15 cellular contexts compared by ENCODE assay signal in genomic region chr10:127872871-127873600, GRCh38. TPM values are rescaled to one million over a fixed set of nuclear protein-coding genes. Genes with fewer than 3 reads are reported as not detected.
DNase-seq lines count a peak whose midpoint lies in the region; ATAC-seq, FAIRE-seq and TF ChIP-seq lines count a peak whose summit lies in the region.
"Had no signal": no experiment of that assay in that cellular context is flagged by ENCODE, and none has a peak within 500 bp of the region (broad histone marks: within the 10 kb centered on the region; RNA-seq: fewer than 3 reads in every experiment).

No MANE protein-coding gene starts in this region.

- POLR2A ChIA-PET in HepG2 (lab: Yijun Ruan, JAX), result no interaction called here
- POLR2A ChIA-PET in activated CD8-positive, alpha-beta T cell treated with anti-CD3 and anti-CD28 coated beads for 36 hours (lab: Charles Lee), result no interaction called here
- POLR2A ChIA-PET in naive thymus-derived CD4-positive, alpha-beta T cell (lab: Charles Lee), result no interaction called here

- no peak for TF ChIP-seq POLR2A in HepG2 (IDR thresholded peaks at IDR 0.05; ENCODE audit: insufficient read depth in 1 of 2, low read depth in 2 of 2, low read length in 2 of 2)
- TF ChIP-seq POLR2A in vagina (IDR thresholded peaks at IDR 0.05), result no peak

- H3K27me3 Mint-ChIP-seq in natural killer cell treated with Interleukin-12 subunit alpha and Interleukin-12 subunit beta and Interleukin-15 and Interleukin-18, amount 100 ng/mL, for 72 hours, result peaks cover 28 to 36% of the 10 kb centered on the region in 2 donors
- H3K27me3 Mint-ChIP-seq in natural killer cell (ENCODE audit: low read depth in 2 of 2), result peaks cover 20 to 40% of the 10 kb centered on the region in 2 donors
- peaks cover 14% of the 10 kb centered on the region for H3K27me3 Mint-ChIP-seq in activated CD8-positive, alpha-beta T cell treated with anti-CD3 and anti-CD28 coated beads for 36 hours
- H3K27me3 Mint-ChIP-seq in naive thymus-derived CD4-positive, alpha-beta T cell, result peaks cover 17 to 44% (median 26%) of the 10 kb centered on the region in 5 donors

- no peak overlapping the region for H3K27ac ChIP-seq in brain microvascular endothelial cell
- H3K27ac ChIP-seq in HepG2 (ENCODE audit: extremely low read length, insufficient read depth, low read length), result no peak overlapping the region
- H3K27ac ChIP-seq in vagina, result no peak overlapping the region
- no peak overlapping the region for H3K27ac ChIP-seq in naive thymus-derived CD4-positive, alpha-beta T cell (ENCODE audit: low read depth, low read length)
- H3K27ac ChIP-seq: HL-60, upper lobe of left lung had no signal

- no peak overlapping the region for H3K27ac Mint-ChIP-seq in natural killer cell treated with Interleukin-12 subunit alpha and Interleukin-12 subunit beta and Interleukin-15 and Interleukin-18, amount 100 ng/mL, for 72 hours
- no peak overlapping the region for H3K27ac Mint-ChIP-seq in natural killer cell
- H3K27ac Mint-ChIP-seq in activated CD8-positive, alpha-beta T cell treated with anti-CD3 and anti-CD28 coated beads for 36 hours, result no peak overlapping the region
- H3K27ac Mint-ChIP-seq in naive thymus-derived CD4-positive, alpha-beta T cell, result no peak overlapping the region
- H3K27ac Mint-ChIP-seq: mesothelial cell of epicardium had no signal

- CTCF ChIA-PET in HepG2 (lab: Yijun Ruan, JAX; ENCODE audit: low intra/inter-chr PET ratio, low total read pairs), result interaction anchor here (1.3 kb wide), 1 partner anchor 138 kb away, joined by 4 read pairs; no protein-coding TSS in a partner anchor
- CTCF ChIA-PET in activated CD8-positive, alpha-beta T cell treated with anti-CD3 and anti-CD28 coated beads for 36 hours (lab: Charles Lee), result interaction anchor here (1.2 kb wide), 1 partner anchor 138 kb away, joined by 4 read pairs; no protein-coding TSS in a partner anchor
- CTCF ChIA-PET in naive thymus-derived CD4-positive, alpha-beta T cell (lab: Charles Lee), result no interaction called here

- no peaks in the 10 kb centered on the region for H3K36me3 ChIP-seq in brain microvascular endothelial cell (replicated peaks)
- no peaks in the 10 kb centered on the region for H3K36me3 ChIP-seq in HepG2 (replicated peaks in 1 of 2; ENCODE audit: control insufficient read depth in 1 of 2, insufficient read depth in 2 of 2, low read length in 2 of 2)
- no peaks in the 10 kb centered on the region for H3K36me3 ChIP-seq in vagina
- H3K36me3 ChIP-seq in naive thymus-derived CD4-positive, alpha-beta T cell (ENCODE audit: control insufficient read depth in 2 of 3, insufficient read depth in 3 of 3, low read length in 3 of 3), result no peaks in the 10 kb centered on the region
- H3K36me3 ChIP-seq: upper lobe of left lung had no signal

- intact Hi-C loops in natural killer cell (cut with micrococcal nuclease), result no loop called here
- intact Hi-C loops in HepG2 (cut with micrococcal nuclease; ENCODE audit: unreplicated experiment), result loop anchor here (10.0 kb wide), 1 partner anchor 142 kb away; no protein-coding TSS in a partner anchor
- intact Hi-C loops in vagina (cut with DNase I), result no loop called here
- intact Hi-C loops in activated CD8-positive, alpha-beta T cell treated with anti-CD3 and anti-CD28 coated beads for 36 hours (cut with micrococcal nuclease), result no loop called here
- intact Hi-C loops in naive thymus-derived CD4-positive, alpha-beta T cell (cut with micrococcal nuclease), result no loop called here

- no peak overlapping the region for H3K4me3 Mint-ChIP-seq in natural killer cell treated with Interleukin-12 subunit alpha and Interleukin-12 subunit beta and Interleukin-15 and Interleukin-18, amount 100 ng/mL, for 72 hours
- no peak overlapping the region for H3K4me3 Mint-ChIP-seq in natural killer cell
- H3K4me3 Mint-ChIP-seq in activated CD8-positive, alpha-beta T cell treated with anti-CD3 and anti-CD28 coated beads for 36 hours, result no peak overlapping the region
- no peak overlapping the region for H3K4me3 Mint-ChIP-seq in naive thymus-derived CD4-positive, alpha-beta T cell
- H3K4me3 Mint-ChIP-seq: mesothelial cell of epicardium had no signal

- H3K9ac ChIP-seq in HepG2 (ENCODE audit: insufficient read depth, low read depth, low read length), result no peak overlapping the region

- H3K27me3 ChIP-seq in brain microvascular endothelial cell (replicated peaks) (peaks cover 2% of the 10 kb centered on the region), HepG2 (ENCODE audit: control insufficient read depth in 1 of 2, insufficient read depth in 2 of 2, low read length in 2 of 2) (no peaks in the 10 kb centered on the region), vagina (no peaks in the 10 kb centered on the region)
- H3K27me3 ChIP-seq in naive thymus-derived CD4-positive, alpha-beta T cell (ENCODE audit: control insufficient read depth in 2 of 2, insufficient read depth in 2 of 2, low read length in 2 of 2), result no peaks in the 10 kb centered on the region
- H3K27me3 ChIP-seq: upper lobe of left lung had no signal

- in situ Hi-C loops in brain microvascular endothelial cell (cut with HindIII; ENCODE audit: low pct_ligation_motif_present, low sequenced_read_pairs), result no loop called here
- in situ Hi-C loops in HepG2 (cut with HindIII; ENCODE audit: extremely low pct_ligation_motif_present, low pct_unique_long_range_greater_than_20kb), result loop anchor here (25.0 kb wide), 1 partner anchor 636 kb away; no protein-coding TSS in a partner anchor

- no peaks in the 10 kb centered on the region for H3K79me2 ChIP-seq in HepG2 (ENCODE audit: insufficient read depth, low read length)

- no peaks in the 10 kb centered on the region for H3K36me3 Mint-ChIP-seq in natural killer cell treated with Interleukin-12 subunit alpha and Interleukin-12 subunit beta and Interleukin-15 and Interleukin-18, amount 100 ng/mL, for 72 hours
- no peaks in the 10 kb centered on the region for H3K36me3 Mint-ChIP-seq in natural killer cell
- H3K36me3 Mint-ChIP-seq in activated CD8-positive, alpha-beta T cell treated with anti-CD3 and anti-CD28 coated beads for 36 hours (ENCODE audit: low read depth), result no peaks in the 10 kb centered on the region
- H3K36me3 Mint-ChIP-seq in naive thymus-derived CD4-positive, alpha-beta T cell, result peaks cover 0 to 6% (median 0%) of the 10 kb centered on the region in 5 donors
- H3K36me3 Mint-ChIP-seq: mesothelial cell of epicardium had no signal

- H3K4me1 ChIP-seq in HepG2 (ENCODE audit: insufficient read depth, low read length) (peaks cover 9% of the 10 kb centered on the region), vagina (no peaks in the 10 kb centered on the region)
- H3K4me1 ChIP-seq in naive thymus-derived CD4-positive, alpha-beta T cell (ENCODE audit: control insufficient read depth in 2 of 2, insufficient read depth in 2 of 2, low read length in 2 of 2), result no peaks in the 10 kb centered on the region
- H3K4me1 ChIP-seq: upper lobe of left lung had no signal

- no peak overlapping the region for H2AFZ ChIP-seq in HepG2 (ENCODE audit: low read length)

- WGBS in HepG2 (ENCODE audit: low lambda C conversion rate), result 53% methylated on average over 6 of the region's 12 CpGs

- BruUV-seq in HepG2 (replicated peaks; lab: Mats Ljungman, UMichigan), result no TSS peak

- peak; percentile 35 for DNase-seq in natural killer cell treated with Interleukin-12 subunit alpha and Interleukin-12 subunit beta and Interleukin-15 and Interleukin-18, amount 100 ng/mL, for 72 hours (ENCODE audit: low spot score)
- DNase-seq in natural killer cell, result no peak
- DNase-seq in brain microvascular endothelial cell, result peak; percentile 12
- DNase-seq in HepG2 (ENCODE audit: low spot score), result peak; percentile 49
- DNase-seq in vagina (ENCODE audit: extremely low spot score in 2 of 2), result peak; percentile 54 to 61
- no peak for DNase-seq in activated CD8-positive, alpha-beta T cell treated with anti-CD3 and anti-CD28 coated beads for 36 hours
- no peak for DNase-seq in NCI-H146 (lab: John Stamatoyannopoulos, UW)
- DNase-seq in naive thymus-derived CD4-positive, alpha-beta T cell, result no peak
- DNase-seq: amniotic stem cell, GDM1, NCI-H1417, T1000, upper lobe of left lung had no signal

- no peak for FAIRE-seq in HepG2 (lab: Jason Lieb, UNC)

- TF ChIP-seq CTCF in natural killer cell (IDR thresholded peaks at IDR 0.05), result no peak
- TF ChIP-seq CTCF in brain microvascular endothelial cell (IDR thresholded peaks at IDR 0.05; ENCODE audit: low read depth, low read length, missing control alignments), result peak; percentile 57
- TF ChIP-seq CTCF in HepG2 (CRISPR knock-in tag; IDR thresholded peaks at IDR 0.05), result peak; percentile 65
- no peak for TF ChIP-seq CTCF in vagina (IDR thresholded peaks at IDR 0.05)
- TF ChIP-seq CTCF in activated CD8-positive, alpha-beta T cell treated with anti-CD3 and anti-CD28 coated beads for 36 hours (IDR thresholded peaks at IDR 0.05), result no peak

- H4K20me1 ChIP-seq in HepG2 (ENCODE audit: insufficient read depth, low read length), result no peaks in the 10 kb centered on the region

- no peak overlapping the region for H3K4me2 ChIP-seq in HepG2 (ENCODE audit: low read depth, low read length)

- peak; percentile 32; the same call in 1 of the 2 replicates for TF ChIP-seq RAD21 in HepG2 (CRISPR knock-in tag; IDR thresholded peaks at IDR 0.05)

- no peak for ATAC-seq in natural killer cell treated with Interleukin-12 subunit alpha and Interleukin-12 subunit beta and Interleukin-15 and Interleukin-18, amount 100 ng/mL, for 72 hours
- no peak for ATAC-seq in natural killer cell
- peak; percentile 89 for ATAC-seq in HepG2
- no peak for ATAC-seq in activated CD8-positive, alpha-beta T cell treated with anti-CD3 and anti-CD28 coated beads for 36 hours
- no peak for ATAC-seq in naive thymus-derived CD4-positive, alpha-beta T cell

- H3K4me1 Mint-ChIP-seq in natural killer cell treated with Interleukin-12 subunit alpha and Interleukin-12 subunit beta and Interleukin-15 and Interleukin-18, amount 100 ng/mL, for 72 hours (ENCODE audit: low read depth in 2 of 2), result no peaks in the 10 kb centered on the region
- no peaks in the 10 kb centered on the region for H3K4me1 Mint-ChIP-seq in natural killer cell
- no peaks in the 10 kb centered on the region for H3K4me1 Mint-ChIP-seq in activated CD8-positive, alpha-beta T cell treated with anti-CD3 and anti-CD28 coated beads for 36 hours (ENCODE audit: low read depth)
- peaks cover 0 to 11% (median 0%) of the 10 kb centered on the region in 7 donors for H3K4me1 Mint-ChIP-seq in naive thymus-derived CD4-positive, alpha-beta T cell
- H3K4me1 Mint-ChIP-seq: mesothelial cell of epicardium had no signal

- TF ChIP-seq EP300 in HepG2 (IDR thresholded peaks at IDR 0.05; ENCODE audit: low read depth in 2 of 2, low read length in 2 of 2) (no peak), HepG2 (CRISPR knock-in tag; IDR thresholded peaks at IDR 0.05; ENCODE audit: borderline replicate concordance) (no peak)

- peaks cover 9% of the 10 kb centered on the region; the same call in 1 of the 2 replicates for H3K9me3 ChIP-seq in HepG2 (ENCODE audit: low read length)
- H3K9me3 ChIP-seq in vagina, result no peaks in the 10 kb centered on the region
- no peaks in the 10 kb centered on the region for H3K9me3 ChIP-seq in naive thymus-derived CD4-positive, alpha-beta T cell (ENCODE audit: control insufficient read depth in 2 of 3, low read length in 3 of 3)

- peaks cover 4% of the 10 kb centered on the region for H3K9me3 Mint-ChIP-seq in natural killer cell treated with Interleukin-12 subunit alpha and Interleukin-12 subunit beta and Interleukin-15 and Interleukin-18, amount 100 ng/mL, for 72 hours
- no peaks in the 10 kb centered on the region for H3K9me3 Mint-ChIP-seq in natural killer cell
- H3K9me3 Mint-ChIP-seq in activated CD8-positive, alpha-beta T cell treated with anti-CD3 and anti-CD28 coated beads for 36 hours, result peaks cover 5% of the 10 kb centered on the region
- H3K9me3 Mint-ChIP-seq in naive thymus-derived CD4-positive, alpha-beta T cell, result peaks cover 0 to 28% (median 11%) of the 10 kb centered on the region in 11 donors

- H3K4me3 ChIP-seq in brain microvascular endothelial cell (ENCODE audit: low read depth, low read length) (no peak overlapping the region), HepG2 (replicated peaks in 1 of 3; ENCODE audit: insufficient read depth in 1 of 3, low read depth in 2 of 3, low read length in 3 of 3) (no peak overlapping the region), vagina (no peak overlapping the region)
- no peak overlapping the region for H3K4me3 ChIP-seq in naive thymus-derived CD4-positive, alpha-beta T cell (ENCODE audit: low read length)
- H3K4me3 ChIP-seq: upper lobe of left lung had no signal

RNA-seq across cellular contexts. Expression of gene CLRN3, which starts 19.7 kb away (rescaled TPM):
- total RNA-seq in natural killer cell treated with Interleukin-12 subunit alpha and Interleukin-12 subunit beta and Interleukin-15 and Interleukin-18, amount 100 ng/mL, for 72 hours, result not detected
- total RNA-seq in natural killer cell, result not detected
- total RNA-seq in HepG2 (2016; rRNA removed; fragmentation: Illumina TruSeq; extraction: Trizol), result not detected in 2 replicates
- total RNA-seq in HepG2 (2016; cell fraction: cytosol; rRNA removed; fragmentation: Illumina TruSeq; extraction: Trizol; ENCODE audit: low read depth), result not detected in 2 replicates
- not detected in 2 replicates for total RNA-seq in HepG2 (2016; cell fraction: insoluble cytoplasmic fraction; rRNA removed; fragmentation: Illumina TruSeq; extraction: Trizol)
- not detected in 2 replicates for total RNA-seq in HepG2 (2016; cell fraction: membrane; rRNA removed; fragmentation: Illumina TruSeq; extraction: Trizol)
- not detected in 2 replicates for total RNA-seq in HepG2 (2016; cell fraction: nucleus; rRNA removed; fragmentation: Illumina TruSeq; extraction: Trizol)
- polyA plus RNA-seq in HepG2 (2011; rRNA removed), result not detected in 2 replicates
- polyA plus RNA-seq in HepG2 (2011; cell fraction: cytosol; rRNA removed), result not detected in 2 replicates
- not detected in 2 replicates for polyA plus RNA-seq in HepG2 (2011; cell fraction: nucleus; rRNA removed)
- not detected in 2 replicates for polyA plus RNA-seq in HepG2 (2012)
- polyA plus RNA-seq in HepG2 (2016; cell fraction: cytosol; fragmentation: Illumina TruSeq; extraction: Trizol; ENCODE audit: low read depth), result not detected in 2 replicates
- polyA plus RNA-seq in HepG2 (2016; cell fraction: insoluble cytoplasmic fraction; fragmentation: Illumina TruSeq; extraction: Trizol; ENCODE audit: low read depth), result not detected in 2 replicates
- polyA plus RNA-seq in HepG2 (2016; cell fraction: membrane; fragmentation: Illumina TruSeq; extraction: Trizol; ENCODE audit: low read depth), result not detected in 2 replicates
- polyA plus RNA-seq in HepG2 (2016; cell fraction: nucleus; fragmentation: Illumina TruSeq; extraction: Trizol; ENCODE audit: insufficient read depth, low read depth), result not detected in 2 replicates
- not detected in 2 replicates for polyA minus RNA-seq in HepG2 (2011; rRNA and poly(A)+ RNA removed; ENCODE audit: low replicate concordance)
- polyA minus RNA-seq in HepG2 (2011; cell fraction: cytosol; rRNA and poly(A)+ RNA removed), result not detected in 2 replicates
- not detected in 2 replicates for polyA minus RNA-seq in HepG2 (2011; cell fraction: nucleus; rRNA and poly(A)+ RNA removed)
- total RNA-seq in vagina, result not detected
- total RNA-seq in activated CD8-positive, alpha-beta T cell treated with anti-CD3 and anti-CD28 coated beads for 36 hours, result not detected
- total RNA-seq in naive thymus-derived CD4-positive, alpha-beta T cell, result not detected
- not detected for polyA plus RNA-seq in naive thymus-derived CD4-positive, alpha-beta T cell
- total RNA-seq: mesothelial cell of epicardium had no signal

RNA-seq across cellular contexts. Expression of gene PTPRE, which starts 33.9 kb away (rescaled TPM):
- 100 to 1,000 TPM in 1 of 2 donors, 10 to 100 TPM in 1; 65.1 to 147 TPM for total RNA-seq in natural killer cell treated with Interleukin-12 subunit alpha and Interleukin-12 subunit beta and Interleukin-15 and Interleukin-18, amount 100 ng/mL, for 72 hours
- total RNA-seq in natural killer cell (100 to 1,000 TPM; 274 to 280 (median 275) TPM), HepG2 (2016; rRNA removed; fragmentation: Illumina TruSeq; extraction: Trizol) (0.02 TPM in 1 of 2 replicates, not detected in the other), vagina (77.6 TPM)
- not detected in 2 replicates for total RNA-seq in HepG2 (2016; cell fraction: cytosol; rRNA removed; fragmentation: Illumina TruSeq; extraction: Trizol; ENCODE audit: low read depth)
- total RNA-seq in HepG2 (2016; cell fraction: insoluble cytoplasmic fraction; rRNA removed; fragmentation: Illumina TruSeq; extraction: Trizol), result not detected in 2 replicates
- total RNA-seq in HepG2 (2016; cell fraction: membrane; rRNA removed; fragmentation: Illumina TruSeq; extraction: Trizol), result not detected in 2 replicates
- total RNA-seq in HepG2 (2016; cell fraction: nucleus; rRNA removed; fragmentation: Illumina TruSeq; extraction: Trizol), result 0.09 TPM in 1 of 2 replicates, not detected in the other
- 0.01 and 0.04 TPM in 2 replicates for polyA plus RNA-seq in HepG2 (2011; rRNA removed)
- not detected in 2 replicates for polyA plus RNA-seq in HepG2 (2011; cell fraction: cytosol; rRNA removed)
- 0.19 TPM in 1 of 2 replicates, not detected in the other for polyA plus RNA-seq in HepG2 (2011; cell fraction: nucleus; rRNA removed)
- polyA plus RNA-seq in HepG2 (2012), result not detected in 2 replicates
- not detected in 2 replicates for polyA plus RNA-seq in HepG2 (2016; cell fraction: cytosol; fragmentation: Illumina TruSeq; extraction: Trizol; ENCODE audit: low read depth)
- polyA plus RNA-seq in HepG2 (2016; cell fraction: insoluble cytoplasmic fraction; fragmentation: Illumina TruSeq; extraction: Trizol; ENCODE audit: low read depth), result not detected in 2 replicates
- not detected in 2 replicates for polyA plus RNA-seq in HepG2 (2016; cell fraction: membrane; fragmentation: Illumina TruSeq; extraction: Trizol; ENCODE audit: low read depth)
- polyA plus RNA-seq in HepG2 (2016; cell fraction: nucleus; fragmentation: Illumina TruSeq; extraction: Trizol; ENCODE audit: insufficient read depth, low read depth), result not detected in 2 replicates
- polyA minus RNA-seq in HepG2 (2011; rRNA and poly(A)+ RNA removed; ENCODE audit: low replicate concordance), result 0.04 and 4.6 TPM in 2 replicates
- polyA minus RNA-seq in HepG2 (2011; cell fraction: cytosol; rRNA and poly(A)+ RNA removed), result not detected in 2 replicates
- not detected in 2 replicates for polyA minus RNA-seq in HepG2 (2011; cell fraction: nucleus; rRNA and poly(A)+ RNA removed)
- 10 to 100 TPM; 19.9 to 22.3 TPM for total RNA-seq in activated CD8-positive, alpha-beta T cell treated with anti-CD3 and anti-CD28 coated beads for 36 hours
- total RNA-seq in naive thymus-derived CD4-positive, alpha-beta T cell, result 100 to 1,000 TPM in 1 of 5 experiments, 10 to 100 TPM in 4; 25.4 to 237 (median 29.1) TPM
- 1 to 10 TPM; 6.6 to 9.4 TPM for polyA plus RNA-seq in naive thymus-derived CD4-positive, alpha-beta T cell

Comparison
In these comparisons a context has a peak if more than half of its experiments do, and no peak if none do; other contexts are left out.
1. DNase-seq: peak in natural killer cell treated with Interleukin-12 subunit alpha and Interleukin-12 subunit beta and Interleukin-15 and Interleukin-18, amount 100 ng/mL, for 72 hours (single experiment), brain microvascular endothelial cell (single experiment), HepG2 (single experiment) and vagina (2 of 2); none in natural killer cell (single experiment), activated CD8-positive, alpha-beta T cell treated with anti-CD3 and anti-CD28 coated beads for 36 hours (single experiment), NCI-H146 (single experiment) and naive thymus-derived CD4-positive, alpha-beta T cell (0 of 9).
2. CTCF ChIP-seq: peak in brain microvascular endothelial cell (single experiment) and HepG2 (single experiment); none in natural killer cell (single experiment), vagina (0 of 3) and activated CD8-positive, alpha-beta T cell treated with anti-CD3 and anti-CD28 coated beads for 36 hours (single experiment).
3. RNA of gene PTPRE, which starts 33.9 kb away (total RNA-seq): 274 to 280 TPM in natural killer cell, 65.1 to 147 TPM in natural killer cell treated with Interleukin-12 subunit alpha and Interleukin-12 subunit beta and Interleukin-15 and Interleukin-18, amount 100 ng/mL, for 72 hours, 77.6 TPM in vagina (single experiment), 25.4 to 237 TPM in naive thymus-derived CD4-positive, alpha-beta T cell and 19.9 to 22.3 TPM in activated CD8-positive, alpha-beta T cell treated with anti-CD3 and anti-CD28 coated beads for 36 hours; 0.02 to 0.09 TPM in HepG2; every median in the first group is over 10 times any median in the second.